24 cellular contexts compared by ENCODE assay signal in the genomic region with DNA sequence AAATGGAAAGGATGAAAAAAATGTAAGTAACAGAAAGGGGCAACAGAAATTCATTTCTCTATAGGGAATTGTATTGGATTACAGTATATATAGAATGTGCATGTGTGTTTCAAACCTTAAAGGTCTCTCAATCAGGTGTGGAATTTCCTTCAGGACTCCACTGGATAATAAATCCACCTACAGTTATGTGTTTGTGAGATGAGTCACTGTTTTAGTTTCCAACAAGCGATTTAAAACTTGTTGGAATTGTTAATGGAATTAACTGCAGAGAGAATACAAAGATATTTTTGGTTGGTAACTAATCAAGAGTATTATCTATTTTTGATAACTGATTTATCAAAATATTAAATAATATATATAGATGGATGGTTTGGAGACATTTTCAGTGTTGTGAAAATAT. TPM values are rescaled to one million over a fixed set of nuclear protein-coding genes. Genes with fewer than 3 reads are reported as not detected.
A peak's percentile ranks its signal among the peaks of the same experiment; 100 is the strongest.
DNase-seq lines count a peak whose midpoint lies in the region; FAIRE-seq and TF ChIP-seq lines count a peak whose summit lies in the region.
"Had no signal": no experiment of that assay in that cellular context is flagged by ENCODE, and none has a peak within 500 bp of the region (broad histone marks: within the 10 kb centered on the region; RNA-seq: fewer than 3 reads in every experiment).

No MANE protein-coding gene starts in this region.

- no CpG with 5 or more reads among the region's 1 CpG for WGBS in mesendoderm (ENCODE audit: extremely low coverage, insufficient coverage, low lambda C conversion rate)

- no peak overlapping the region for H2AFZ ChIP-seq in PC-9

- no peak overlapping the region for H2BK15ac ChIP-seq in mesendoderm (replicated peaks; ENCODE audit: low read depth)

- H3F3A ChIP-seq in PC-9 (ENCODE audit: insufficient read depth, low read depth): no peaks in the 10 kb centered on the region

- H2BK120ac ChIP-seq in mesendoderm (ENCODE audit: low read depth, low read length): no peak overlapping the region

- no peaks in the 10 kb centered on the region for H3K79me1 ChIP-seq in mesendoderm (ENCODE audit: low read length)

- no peak overlapping the region for H3K4ac ChIP-seq in mesendoderm (ENCODE audit: low read depth, low read length)

- CTCF ChIA-PET in HEK293 (lab: Yijun Ruan, JAX): interaction anchor here (0.7 kb wide), 1 partner anchor 734 kb away, joined by 3 read pairs; no protein-coding TSS in a partner anchor
- CTCF ChIA-PET in RWPE1 (lab: Yijun Ruan, JAX): no interaction called here
- CTCF ChIA-PET in PC-9 (lab: Charles Lee): no interaction called here

- H3K9ac ChIP-seq in mesendoderm (ENCODE audit: low read length): no peak overlapping the region
- H3K9ac ChIP-seq: BLaER1 treated with 17β-estradiol and CSF1 and Interleukin-3, amounts not matched to agents 10 nM and 100 nM had no signal

- FAIRE-seq in colon (lab: Jason Lieb, UNC): peak; percentile 66
- FAIRE-seq: GM12891, H1 had no signal

- H4K8ac ChIP-seq in mesendoderm (ENCODE audit: low read depth, low read length): no peak overlapping the region

- H3K27ac ChIP-seq in HEK293 (ENCODE audit: extremely low read depth, low read depth, low read length) (no peak overlapping the region), RWPE1 (no peak overlapping the region), PC-9 (no peak overlapping the region), mesendoderm (ENCODE audit: low read depth, low read length) (no peak overlapping the region)
- H3K27ac ChIP-seq: BLaER1 treated with 17β-estradiol and CSF1 and Interleukin-3, amounts not matched to agents 10 nM and 100 nM; Peyer's patch; SJSA1 had no signal

- no peak overlapping the region for H4K5ac ChIP-seq in mesendoderm (ENCODE audit: low read length)

- no peak overlapping the region for H3K56ac ChIP-seq in mesendoderm (ENCODE audit: low read length)

- H3K36me3 ChIP-seq in HEK293 (ENCODE audit: control insufficient read depth in 2 of 2, insufficient read depth in 1 of 2, low read length in 2 of 2): peaks cover 4 to 31% of the 10 kb centered on the region in 2 experiments; a peak in 1 of 3 replicates
- H3K36me3 ChIP-seq in PC-9 (ENCODE audit: low read depth): no peaks in the 10 kb centered on the region
- H3K36me3 ChIP-seq in mesendoderm (ENCODE audit: control insufficient read depth, insufficient read depth, low read length): no peaks in the 10 kb centered on the region

- H3K9me3 ChIP-seq in HEK293 (ENCODE audit: control insufficient read depth, insufficient read depth, low read depth, low read length): no peaks in the 10 kb centered on the region
- H3K9me3 ChIP-seq in PC-9 (ENCODE audit: insufficient read depth, low read depth): no peaks in the 10 kb centered on the region
- H3K9me3 ChIP-seq: BLaER1 treated with 17β-estradiol and CSF1 and Interleukin-3, amounts not matched to agents 10 nM and 100 nM; Caco-2; MG63; Peyer's patch; SJSA1 had no signal

- H3K4me1 ChIP-seq in HEK293 (ENCODE audit: control insufficient read depth, insufficient read depth, low read length) (peaks cover 3% of the 10 kb centered on the region; the same call in 1 of the 2 replicates), PC-9 (replicated peaks; ENCODE audit: insufficient read depth) (no peaks in the 10 kb centered on the region), mesendoderm (ENCODE audit: control insufficient read depth, low read depth, low read length) (no peaks in the 10 kb centered on the region)
- H3K4me1 ChIP-seq: Caco-2, Peyer's patch, SJSA1 had no signal

- H4K20me1 ChIP-seq in PC-9 (ENCODE audit: insufficient read depth): no peaks in the 10 kb centered on the region
- H4K20me1 ChIP-seq: BLaER1 treated with 17β-estradiol and CSF1 and Interleukin-3, amounts not matched to agents 10 nM and 100 nM had no signal

- DNase-seq in RWPE1 (ENCODE audit: low spot score) (peak; percentile 29), renal cortical epithelial cell (ENCODE audit: low read depth) (peak; percentile 53), LoVo (ENCODE audit: low spot score) (no peak), PC-9 (no peak), mesendoderm (no peak)
- DNase-seq in stimulated activated CD4-positive, alpha-beta T cell treated with anti-CD3 and anti-CD28 coated beads, Interleukin-15, amount 100 ng/mL, for 24 hours: no peak
- DNase-seq: Caco-2; CD4-positive, alpha-beta memory T cell; DMS 273 treated with DMSO at 0.1 percent for 48 hours; DMS79 treated with DMSO at 0.1 percent for 48 hours; MG63; NCI-H1417 treated with DMSO at 0.1 percent for 48 hours; NCI-H187; NCI-H2107; NCI-H524; NCI-H774; NK-92 treated with Interleukin-12 subunit alpha and Interleukin-12 subunit beta, amount 100 ng/mL, for 24 hours; Peyer's patch had no signal

- no peak overlapping the region for H2AK5ac ChIP-seq in mesendoderm (ENCODE audit: low read length)

- H3K4me2 ChIP-seq in PC-9 (no peak overlapping the region), mesendoderm (ENCODE audit: low read length) (no peak overlapping the region)
- H3K4me2 ChIP-seq: BLaER1 treated with 17β-estradiol and CSF1 and Interleukin-3, amounts not matched to agents 10 nM and 100 nM had no signal

- BruUV-seq in PC-9 (replicated peaks; lab: Mats Ljungman, UMichigan): no TSS peak

- no peak overlapping the region for H3K23ac ChIP-seq in mesendoderm (ENCODE audit: low read length)

- TF ChIP-seq CTCF in HEK293 (tag by site-specific recombination; IDR thresholded peaks at IDR 0.05): no peak
- TF ChIP-seq CTCF in RWPE1 (conservative IDR thresholded peaks at IDR 0.05; ENCODE audit: low read depth): no peak
- no peak for TF ChIP-seq CTCF in PC-9 (conservative IDR thresholded peaks at IDR 0.05)

- POLR2A ChIA-PET in HEK293 (lab: Yijun Ruan, JAX): no interaction called here
- POLR2A ChIA-PET in RWPE1 (lab: Yijun Ruan, JAX; ENCODE audit: low non-redundant PET): no interaction called here
- POLR2A ChIA-PET in PC-9 (lab: Charles Lee; ENCODE audit: unreplicated experiment): no interaction called here

- intact Hi-C loops in PC-9 (cut with micrococcal nuclease; ENCODE audit: unreplicated experiment): loop anchor here (5.0 kb wide), 1 partner anchor 94 kb away; no protein-coding TSS in a partner anchor

- H3K9me2 ChIP-seq in PC-9 (ENCODE audit: insufficient read depth): no peaks in the 10 kb centered on the region

- no peak overlapping the region for H2BK5ac ChIP-seq in mesendoderm (ENCODE audit: low read length)

- H3K27me3 ChIP-seq in PC-9 (ENCODE audit: insufficient read depth, low read depth) (no peaks in the 10 kb centered on the region), mesendoderm (ENCODE audit: insufficient read depth, low read length, poor library complexity) (no peaks in the 10 kb centered on the region)
- H3K27me3 ChIP-seq: BLaER1 treated with 17β-estradiol and CSF1 and Interleukin-3, amounts not matched to agents 10 nM and 100 nM; MG63; Peyer's patch; SJSA1 had no signal

- H3K79me2 ChIP-seq in PC-9 (ENCODE audit: low read depth) (no peaks in the 10 kb centered on the region), mesendoderm (ENCODE audit: control insufficient read depth, insufficient read depth, low read length) (no peaks in the 10 kb centered on the region)

- H3K4me3 ChIP-seq in HEK293 (ENCODE audit: low read depth, low read length) (no peak overlapping the region), PC-9 (no peak overlapping the region), mesendoderm (ENCODE audit: low read length) (no peak overlapping the region)
- H3K4me3 ChIP-seq: BLaER1 treated with 17β-estradiol and CSF1 and Interleukin-3, amounts not matched to agents 10 nM and 100 nM; MG63; Peyer's patch; SJSA1 had no signal

- no peak overlapping the region for H3K18ac ChIP-seq in mesendoderm (ENCODE audit: low read length)

TF ChIP-seq in HEK293, 187 proteins besides CTCF, POLR2A, EP300 and RAD21:
- TF ChIP-seq ZNF239 (tag by site-specific recombination; IDR thresholded peaks at IDR 0.05) (no peak), REPIN1 (tag by site-specific recombination; IDR thresholded peaks at IDR 0.05; ENCODE audit: low read depth) (no peak), SCRT2 (tag by site-specific recombination; IDR thresholded peaks at IDR 0.05) (0 out of 2 replicates have a peak, but pooled peaks have one; percentile 18), PRDM1 (tag by site-specific recombination; IDR thresholded peaks at IDR 0.05) (peak; percentile 22; the same call in 1 of the 2 replicates)

RNA-seq across cellular contexts. Expression of a gene that starts 32.8 kb away (rescaled TPM):
- total RNA-seq in renal cortical epithelial cell: 16.6 and 17.2 TPM in 2 replicates
- 20.2 and 22.4 TPM in 2 replicates for total RNA-seq in PC-9 (2021)
- polyA plus RNA-seq in mesendoderm (2013, experiment 1 of 2): 7.4 TPM
- 6.9 TPM for polyA plus RNA-seq in mesendoderm (2013, experiment 2 of 2)

RNA-seq across cellular contexts. Expression of a gene that starts 33.1 kb away (rescaled TPM):
- 33.9 and 48.5 TPM in 2 replicates for total RNA-seq in renal cortical epithelial cell
- 11.6 and 16.7 TPM in 2 replicates for total RNA-seq in PC-9 (2021)
- 5.8 TPM for polyA plus RNA-seq in mesendoderm (2013, experiment 1 of 2)
- 6.3 TPM for polyA plus RNA-seq in mesendoderm (2013, experiment 2 of 2)

Comparison
In these comparisons a context has a peak if more than half of its experiments do, and no peak if none do; other contexts are left out.
1. DNase-seq: peak in RWPE1 (single experiment) and renal cortical epithelial cell (single experiment); none in LoVo (single experiment), PC-9 (0 of 2), mesendoderm (single experiment) and stimulated activated CD4-positive, alpha-beta T cell treated with anti-CD3 and anti-CD28 coated beads, Interleukin-15, amount 100 ng/mL, for 24 hours (single experiment).